Comparison of ENCODE assay signal across 32 cellular contexts in the genomic region with DNA sequence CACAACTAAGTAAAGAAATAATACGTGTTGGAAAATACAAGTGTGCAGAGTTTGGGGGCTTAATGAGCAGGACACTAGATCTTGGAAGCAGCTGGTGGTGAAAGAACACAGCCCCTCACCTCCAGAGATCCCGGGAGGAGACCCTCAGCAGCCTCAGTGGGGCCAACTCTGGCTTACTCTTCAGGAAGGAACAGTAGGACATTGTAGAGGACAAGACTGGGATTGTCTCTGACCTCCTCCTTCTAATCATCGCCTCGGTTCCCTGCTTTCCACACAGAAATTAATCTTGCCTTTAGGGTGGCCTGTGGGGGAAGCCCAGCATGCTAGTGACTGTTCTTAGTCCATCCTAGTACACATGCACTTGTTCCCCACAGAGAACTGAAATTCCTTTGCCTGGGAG.
"Had no signal": no experiment of that assay in that cellular context is flagged by ENCODE, and none has a peak within 500 bp of the region (broad histone marks: within the 10 kb centered on the region; RNA-seq: fewer than 3 reads in every experiment).

No MANE protein-coding gene starts in this region.

- H3K36me3 ChIP-seq: brain microvascular endothelial cell, prostate gland, thyroid gland had no signal

- FAIRE-seq: astrocyte, endothelial cell of umbilical vein, keratinocyte, pancreas had no signal

- H3K4me2 ChIP-seq: smooth muscle cell had no signal

- H3K27me3 ChIP-seq: brain microvascular endothelial cell, gastroesophageal sphincter, pancreas, sigmoid colon, stomach, thyroid gland had no signal

- H3K4me1 ChIP-seq: gastroesophageal sphincter, pancreas, prostate gland, sigmoid colon, stomach, thyroid gland had no signal

- H3K27ac ChIP-seq: brain microvascular endothelial cell, gastroesophageal sphincter, pancreas, prostate gland, sigmoid colon, stomach, thyroid gland had no signal

- H3K9me3 ChIP-seq: gastroesophageal sphincter, pancreas, prostate gland, thyroid gland had no signal

- DNase-seq: activated CD4-positive, alpha-beta T cell treated with anti-CD3 and anti-CD28 coated beads for 36 hours; activated CD4-positive, alpha-beta T cell treated with anti-CD3 and anti-CD28 coated beads, Interleukin-2, amount 50 U/mL, for 4 hours; activated CD4-positive, CD25-positive, alpha-beta regulatory T cell; activated gamma-delta T cell; activated naive CD8-positive, alpha-beta T cell treated with anti-CD3 and anti-CD28 coated beads for 36 hours; activated T-cell treated with anti-CD3 and anti-CD28 coated beads for 4 hours; brain microvascular endothelial cell; cortex of kidney; head of caudate nucleus; hippocampal formation; left colon; mammary epithelial cell; naive B cell; nucleus accumbens; pancreas; retina; sigmoid colon; stimulated activated CD4-positive, alpha-beta T cell treated with anti-CD3 and anti-CD28 coated beads, Interleukin-1b, Interleukin-23, amount 100 ng/mL, for 48 hours; stimulated activated CD4-positive, alpha-beta T cell treated with anti-CD3 and anti-CD28 coated beads, Interleukin-4, amount 100 ng/mL, for 4 hours; stimulated activated CD8-positive, alpha-beta memory T cell treated with anti-CD3 and anti-CD28 coated beads, Interleukin-4, amount 100 ng/mL, for 48 hours; stimulated activated naive B cell treated with anti-CD40 and anti-IgM and Interleukin-4, amounts not matched to agents 10 μg/mL and 1 μg/mL and 100 μg/mL, for 72 hours; stomach; thyroid gland had no signal

- H3K27ac Mint-ChIP-seq: activated naive CD8-positive, alpha-beta T cell treated with anti-CD3 and anti-CD28 coated beads for 36 hours; mesothelial cell of epicardium; stimulated activated naive B cell treated with anti-CD40 and anti-IgM and Interleukin-4, amounts not matched to agents 10 μg/mL and 1 μg/mL and 100 μg/mL, for 72 hours; T-helper 2 cell treated with Interferon-gamma antibody and Interleukin-4, amounts not matched to agents 5 μg/mL and 100 μg/mL, for 36 hours had no signal

- H3K4me3 ChIP-seq: gastroesophageal sphincter, pancreas, prostate gland, sigmoid colon, smooth muscle cell, stomach, thyroid gland had no signal

- H3K27me3 Mint-ChIP-seq: activated CD4-positive, alpha-beta T cell treated with anti-CD3 and anti-CD28 coated beads for 36 hours; activated naive CD8-positive, alpha-beta T cell treated with anti-CD3 and anti-CD28 coated beads for 36 hours; naive B cell; stimulated activated naive B cell treated with anti-CD40 and anti-IgM and Interleukin-4, amounts not matched to agents 10 μg/mL and 1 μg/mL and 100 μg/mL, for 72 hours had no signal

- H3K4me3 Mint-ChIP-seq: activated CD4-positive, alpha-beta T cell treated with anti-CD3 and anti-CD28 coated beads for 36 hours; activated naive CD8-positive, alpha-beta T cell treated with anti-CD3 and anti-CD28 coated beads for 36 hours; mesothelial cell of epicardium; naive B cell; neural crest cell; stimulated activated naive B cell treated with anti-CD40 and anti-IgM and Interleukin-4, amounts not matched to agents 10 μg/mL and 1 μg/mL and 100 μg/mL, for 72 hours; T-helper 2 cell treated with Interferon-gamma antibody and Interleukin-4, amounts not matched to agents 5 μg/mL and 100 μg/mL, for 36 hours had no signal

- ATAC-seq: activated CD4-positive, alpha-beta T cell treated with anti-CD3 and anti-CD28 coated beads for 36 hours; gastroesophageal sphincter; left colon; pancreas; stimulated activated naive B cell treated with anti-CD40 and anti-IgM and Interleukin-4, amounts not matched to agents 10 μg/mL and 1 μg/mL and 100 μg/mL, for 72 hours had no signal
